Comparison of ENCODE assay signal across 9 cellular contexts in the genomic region with DNA sequence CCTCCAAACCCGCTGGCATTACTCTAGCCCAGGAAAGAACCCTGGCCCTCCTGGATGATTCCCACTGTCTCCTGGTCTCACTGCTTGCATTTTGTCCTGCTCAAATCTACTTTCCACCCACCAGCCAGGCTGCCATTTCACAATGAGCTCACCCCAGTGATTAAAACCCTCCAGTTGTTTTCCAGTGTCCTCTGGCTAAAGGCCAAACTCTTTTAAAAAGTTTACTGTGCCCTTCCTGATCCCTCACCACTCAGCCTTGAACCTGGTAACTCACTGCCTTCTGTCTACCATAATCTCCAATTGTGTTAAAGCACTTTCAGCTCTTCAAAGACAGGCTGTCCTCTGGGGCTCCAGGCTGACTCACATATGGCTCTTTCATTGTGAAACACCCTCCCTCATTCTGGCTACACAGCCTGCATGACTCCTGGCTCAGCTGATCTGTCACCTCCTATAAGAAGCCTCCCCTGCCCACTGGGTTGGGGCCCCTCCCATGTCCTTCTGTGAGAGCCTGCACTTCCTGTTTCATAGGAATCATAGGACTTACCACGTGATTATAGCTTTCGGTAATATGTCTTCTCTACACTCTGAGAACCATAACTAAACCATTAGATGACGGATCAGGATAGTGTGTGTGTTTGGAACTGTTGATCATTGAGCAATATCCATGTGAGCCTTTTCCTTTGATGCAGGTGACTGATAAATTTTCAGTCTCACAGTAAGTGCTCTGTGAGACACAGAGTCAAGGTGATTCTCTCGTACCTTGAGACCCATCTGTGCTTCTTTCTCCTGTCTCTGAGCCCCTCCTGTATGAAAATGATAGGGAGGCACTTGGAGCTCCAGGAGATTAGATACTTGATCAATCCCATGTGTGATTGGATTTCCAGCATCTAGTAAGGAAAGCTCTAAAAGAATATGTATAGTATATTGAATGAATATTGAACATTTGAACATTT.
DNase-seq lines count a peak whose midpoint lies in the region; ATAC-seq, FAIRE-seq and TF ChIP-seq lines count a peak whose summit lies in the region.
"Had no signal": no experiment of that assay in that cellular context is flagged by ENCODE, and none has a peak within 500 bp of the region (broad histone marks: within the 10 kb centered on the region; RNA-seq: fewer than 3 reads in every experiment).

No MANE protein-coding gene starts in this region.

- no peak overlapping the region for H3K4me3 Mint-ChIP-seq in activated CD4-positive, alpha-beta memory T cell treated with anti-CD3 and anti-CD28 coated beads for 36 hours
- H3K4me3 Mint-ChIP-seq: dendritic cell treated with granulocyte-macrophage colony-stimulating factor and Interleukin-4, amounts not matched to agents 40 ng/mL and 50 ng/mL, for 4 days had no signal

- peak; percentile 74 for ATAC-seq in GM18868 (IDR thresholded peaks at IDR 0.05; ENCODE audit: unreplicated experiment)

- no peaks in the 10 kb centered on the region for H3K9me3 Mint-ChIP-seq in activated CD4-positive, alpha-beta memory T cell treated with anti-CD3 and anti-CD28 coated beads for 36 hours
- H3K9me3 Mint-ChIP-seq: dendritic cell treated with granulocyte-macrophage colony-stimulating factor and Interleukin-4, amounts not matched to agents 40 ng/mL and 50 ng/mL, for 4 days had no signal

- H3K27me3 Mint-ChIP-seq in activated CD4-positive, alpha-beta memory T cell treated with anti-CD3 and anti-CD28 coated beads for 36 hours: no peaks in the 10 kb centered on the region
- H3K27me3 Mint-ChIP-seq: dendritic cell treated with granulocyte-macrophage colony-stimulating factor and Interleukin-4, amounts not matched to agents 40 ng/mL and 50 ng/mL, for 4 days had no signal

- DNase-seq in A172 (ENCODE audit: low spot score) (peak; percentile 96), LoVo (ENCODE audit: low spot score) (peak; percentile 11), foreskin melanocyte (peak; percentile 91), D721Med (ENCODE audit: insufficient read length, low spot score) (no peak), NCI-H187 (lab: John Stamatoyannopoulos, UW) (no peak)
- peak; percentile 90 for DNase-seq in activated CD4-positive, alpha-beta memory T cell treated with anti-CD3 and anti-CD28 coated beads for 36 hours
- peak; percentile 28 to 56 (median 40) for DNase-seq in stimulated activated CD4-positive, alpha-beta T cell treated with anti-CD3 and anti-CD28 coated beads, Interleukin-1b, Interleukin-23, amount 100 ng/mL, for 24 hours (ENCODE audit: low read depth in 4 of 4, low spot score in 1 of 4)

- TF ChIP-seq CTCF in D721Med (IDR thresholded peaks at IDR 0.05; ENCODE audit: insufficient read depth, missing control alignments): no peak

- H3K36me3 Mint-ChIP-seq in activated CD4-positive, alpha-beta memory T cell treated with anti-CD3 and anti-CD28 coated beads for 36 hours: no peaks in the 10 kb centered on the region

- no peak overlapping the region for H3K27ac Mint-ChIP-seq in activated CD4-positive, alpha-beta memory T cell treated with anti-CD3 and anti-CD28 coated beads for 36 hours
- H3K27ac Mint-ChIP-seq: dendritic cell treated with granulocyte-macrophage colony-stimulating factor and Interleukin-4, amounts not matched to agents 40 ng/mL and 50 ng/mL, for 4 days had no signal

- POLR2A ChIA-PET in activated CD4-positive, alpha-beta memory T cell treated with anti-CD3 and anti-CD28 coated beads for 36 hours (lab: Charles Lee): interaction anchor here (0.7 to 0.8 kb wide), 2 partner anchors 159 to 698 kb away, joined by 3 to 4 read pairs; no protein-coding TSS in a partner anchor

- intact Hi-C loops in activated CD4-positive, alpha-beta memory T cell treated with anti-CD3 and anti-CD28 coated beads for 36 hours (cut with micrococcal nuclease): loop anchor here (1.0 to 2.0 kb wide), 4 partner anchors 40 to 590 kb away; no protein-coding TSS in a partner anchor

- H3K4me1 Mint-ChIP-seq in activated CD4-positive, alpha-beta memory T cell treated with anti-CD3 and anti-CD28 coated beads for 36 hours (ENCODE audit: low read depth): no peaks in the 10 kb centered on the region

- FAIRE-seq in D721Med (lab: Jason Lieb, UNC): no peak

- CTCF ChIA-PET in activated CD4-positive, alpha-beta memory T cell treated with anti-CD3 and anti-CD28 coated beads for 36 hours (lab: Charles Lee): interaction anchor here (0.6 to 1.3 kb wide), 5 partner anchors 8 to 664 kb away, joined by 3 to 4 read pairs (median 3); no protein-coding TSS in a partner anchor

Comparison
In these comparisons a context has a peak if more than half of its experiments do, and no peak if none do; other contexts are left out.
1. DNase-seq: peak in A172 (single experiment), LoVo (single experiment), activated CD4-positive, alpha-beta memory T cell treated with anti-CD3 and anti-CD28 coated beads for 36 hours (single experiment), foreskin melanocyte (single experiment) and stimulated activated CD4-positive, alpha-beta T cell treated with anti-CD3 and anti-CD28 coated beads, Interleukin-1b, Interleukin-23, amount 100 ng/mL, for 24 hours (4 of 4); none in D721Med (single experiment) and NCI-H187 (0 of 2).